In the genomic region with DNA sequence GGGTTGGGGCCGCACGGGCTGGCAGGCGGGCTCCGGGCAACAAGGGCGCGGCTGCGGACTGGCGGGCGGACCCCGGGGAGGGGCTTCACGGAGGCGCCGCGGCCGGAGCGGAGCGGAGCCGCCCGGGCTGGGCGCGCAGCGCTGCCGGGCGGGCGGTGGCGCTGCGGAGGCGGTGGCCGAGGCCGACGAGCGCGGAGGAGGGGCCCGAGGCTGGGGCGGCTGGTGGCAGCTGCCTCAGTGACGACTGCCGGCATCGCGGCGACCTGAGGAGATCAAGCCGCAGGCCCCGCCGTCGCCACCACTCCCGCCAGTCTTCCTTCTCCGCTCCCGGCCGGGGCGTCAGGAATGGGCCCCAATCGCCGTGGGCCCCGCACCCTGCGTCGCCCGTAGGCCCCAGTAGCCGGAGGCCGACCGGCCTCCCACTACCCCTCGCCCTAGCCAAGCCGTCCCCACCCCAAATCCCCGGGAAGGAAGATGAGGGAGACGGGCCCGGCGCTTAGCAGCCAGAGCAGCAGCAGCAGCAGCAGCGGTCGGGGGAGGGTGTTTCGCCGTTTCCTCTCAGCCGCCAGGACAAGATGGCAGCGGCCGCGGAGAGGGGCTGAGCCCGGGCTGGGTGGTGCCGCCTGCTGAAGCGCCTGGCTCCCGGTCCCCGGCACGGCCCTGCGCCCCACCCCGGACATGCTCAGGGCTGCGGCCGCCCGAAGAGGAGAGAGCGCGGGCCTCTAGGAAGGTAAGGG, we compare ENCODE assay signal across 8 cellular contexts. TPM values are rescaled to one million over a fixed set of nuclear protein-coding genes. Genes with fewer than 3 reads are reported as not detected.
DNase-seq lines count a peak whose midpoint lies in the region; ATAC-seq and TF ChIP-seq lines count a peak whose summit lies in the region.

Gene HIPK3 (plus strand): TSS at position 222 of the 737 bp plus-strand sequence.

- ATAC-seq in GM19455 (IDR thresholded peaks at IDR 0.05; ENCODE audit: unreplicated experiment), result peak; percentile 75

- H3K27me3 Mint-ChIP-seq in mesothelial cell of epicardium (ENCODE audit: low read depth), result no peaks in the 10 kb centered on the region

- no peaks in the 10 kb centered on the region for H3K36me3 ChIP-seq in NT2/D1 (ENCODE audit: insufficient read depth, insufficient read length, low read length)

- no peaks in the 10 kb centered on the region for H3K9me3 Mint-ChIP-seq in mesothelial cell of epicardium

- H3K4me3 Mint-ChIP-seq in mesothelial cell of epicardium, result peak within 1 kb of the TSS; percentile 99

- H3K27me3 ChIP-seq in HL-60 (ENCODE audit: insufficient read depth, poor library complexity, severe bottlenecking) (no peaks in the 10 kb centered on the region), NT2/D1 (ENCODE audit: insufficient read depth, insufficient read length) (no peaks in the 10 kb centered on the region)

- H3K9me3 ChIP-seq in NT2/D1 (ENCODE audit: insufficient read depth, low read length), result no peaks in the 10 kb centered on the region

- peak within 1 kb of the TSS; percentile 100 for H3K27ac Mint-ChIP-seq in mesothelial cell of epicardium

- TF ChIP-seq CTCF in HL-60 (IDR thresholded peaks at IDR 0.05; ENCODE audit: insufficient read depth, low read length) (no peak), mesothelial cell of epicardium (IDR thresholded peaks at IDR 0.05; ENCODE audit: unreplicated experiment) (no peak)

- H3K4me3 ChIP-seq in HL-60 (replicated peaks; ENCODE audit: insufficient read depth, low read length), result peak within 1 kb of the TSS; percentile 66
- peak within 1 kb of the TSS; percentile 76 for H3K4me3 ChIP-seq in NT2/D1 (ENCODE audit: insufficient read length, low read depth)

- in situ Hi-C loops in endometrial microvascular endothelial cells (cut with HindIII; ENCODE audit: inconsistent ontology term, low pct_unique_long_range_greater_than_20kb, low sequenced_read_pairs), result no loop called here

- H3K36me3 Mint-ChIP-seq in mesothelial cell of epicardium, result no peaks in the 10 kb centered on the region

- H3K4me1 Mint-ChIP-seq in mesothelial cell of epicardium, result peaks cover 29% of the 10 kb centered on the region

- H3K9ac ChIP-seq in NT2/D1 (ENCODE audit: insufficient read length, low read depth), result peak within 1 kb of the TSS; percentile 90

- H3K27ac ChIP-seq in HL-60 (replicated peaks), result peak within 1 kb of the TSS; percentile 100

- H3K4me1 ChIP-seq in NT2/D1 (ENCODE audit: insufficient read depth, insufficient read length), result no peaks in the 10 kb centered on the region

- DNase-seq in COLO829 (ENCODE audit: low spot score) (peak; percentile 41), HL-60 (ENCODE audit: low read depth in 1 of 2, low spot score in 1 of 2) (peak; percentile 46 to 81), NT2/D1 (ENCODE audit: low read depth, low spot score) (peak; percentile 49), mesothelial cell of epicardium (ENCODE audit: low spot score in 2 of 2, unreplicated experiment in 2 of 2) (peak; percentile 70 to 87)
- DNase-seq in activated CD8-positive, alpha-beta memory T cell treated with anti-CD3 and anti-CD28 coated beads, Interleukin-2, amount 50 U/mL, for 24 hours (ENCODE audit: extremely low read depth), result peak; percentile 25
- DNase-seq in stimulated activated CD8-positive, alpha-beta memory T cell treated with anti-CD3 and anti-CD28 coated beads, Interleukin-15, amount 100 ng/mL, for 4 hours (ENCODE audit: low read depth in 2 of 2), result peak; percentile 32 to 58

RNA-seq across cellular contexts. Expression of gene HIPK3, which starts in this region (rescaled TPM):
- total RNA-seq in endometrial microvascular endothelial cells (ENCODE audit: inconsistent ontology term) (23.4 TPM), mesothelial cell of epicardium (73.3 to 76.4 TPM (median 74.4 TPM) in 3 replicates)

Comparison
In these comparisons a context has a peak if more than half of its experiments do, and no peak if none do; other contexts are left out.
1. Peak in every context shown above with its lines: DNase-seq, ATAC-seq, H3K4me3 ChIP-seq and H3K27ac ChIP-seq.
2. DNase-seq: peak in every context shown above with its lines; median percentile 78 in mesothelial cell of epicardium; 64 in HL-60; 49 in NT2/D1; 45 in stimulated activated CD8-positive, alpha-beta memory T cell treated with anti-CD3 and anti-CD28 coated beads, Interleukin-15, amount 100 ng/mL, for 4 hours; 41 in COLO829; 25 in activated CD8-positive, alpha-beta memory T cell treated with anti-CD3 and anti-CD28 coated beads, Interleukin-2, amount 50 U/mL, for 24 hours.